Comparison of ENCODE assay signal across 1 cellular context in genomic region chr21:43906585-43907370, GRCh38.
TF ChIP-seq lines count a peak whose summit lies in the region.

No MANE protein-coding gene starts in this region.

TF ChIP-seq in H1, 55 proteins besides CTCF, POLR2A, EP300 and RAD21:
- TF ChIP-seq ZNF274 (IDR thresholded peaks at IDR 0.05; ENCODE audit: borderline replicate concordance, extremely low read depth, low read length) = no peak
- TF ChIP-seq TCF12 (IDR thresholded peaks at IDR 0.05; ENCODE audit: low read depth, low read length) = no peak
- no peak for TF ChIP-seq HDAC6 (IDR thresholded peaks at IDR 0.05; ENCODE audit: low read depth, low read length)
- TF ChIP-seq RNF2 (IDR thresholded peaks at IDR 0.05; ENCODE audit: borderline replicate concordance, low read depth, low read length, missing control alignments, poor library complexity, severe bottlenecking) = no peak
- no peak for TF ChIP-seq PHF8 (conservative IDR thresholded peaks at IDR 0.05; ENCODE audit: low read depth, low read length)
- TF ChIP-seq CREB1 (IDR thresholded peaks at IDR 0.05) = no peak
TF ChIP-seq in H1: peak in this region for 0.
